Comparison of ENCODE assay signal across 1 cellular context in the genomic region with DNA sequence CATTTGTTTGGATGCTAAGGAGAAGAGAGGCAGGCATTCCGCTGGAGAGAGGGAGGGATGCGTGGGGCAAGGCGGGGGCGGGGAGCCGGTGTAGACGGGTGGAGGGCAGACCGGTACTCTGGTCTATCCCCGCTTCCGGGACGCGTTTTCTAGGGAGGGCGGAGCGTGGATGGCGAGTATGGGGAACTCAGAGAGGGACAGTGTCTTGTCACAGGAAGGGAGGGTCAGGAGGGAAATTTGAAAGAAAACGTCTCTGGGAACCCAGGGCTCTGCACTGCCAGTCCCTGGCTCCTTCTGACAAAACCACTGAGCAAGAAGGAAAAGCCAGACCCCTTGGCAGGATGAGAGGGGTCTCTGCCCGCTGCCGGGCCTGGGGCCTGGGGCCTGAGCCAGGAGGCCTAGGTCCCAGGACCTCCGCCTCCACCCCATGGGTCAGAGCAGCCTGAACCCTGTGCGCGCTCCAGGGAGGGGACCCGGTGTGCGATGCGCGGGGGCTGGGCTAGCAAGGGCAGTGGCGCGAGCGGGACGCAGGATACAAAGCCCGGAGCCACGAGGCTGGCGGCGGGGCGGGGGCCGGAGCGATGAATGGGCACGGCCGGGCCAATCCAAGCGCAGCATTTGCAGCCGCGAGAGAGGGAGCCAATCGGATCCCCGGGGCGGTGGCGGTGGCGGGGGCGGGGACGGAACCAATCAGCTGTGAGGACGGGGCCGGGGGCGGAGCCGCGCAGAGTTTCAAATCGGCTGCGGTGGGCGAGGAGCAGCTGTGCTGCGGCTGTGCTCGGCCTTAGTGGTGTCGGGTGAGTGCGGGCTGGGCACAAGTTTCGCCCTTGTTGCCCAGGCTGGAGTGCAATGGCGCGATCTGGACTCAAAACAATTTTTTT.
TF ChIP-seq lines count a peak whose summit lies in the region.

Gene PIMREG (plus strand): TSS at position 764 of the 881 bp plus-strand sequence. CDS start 656 bp downstream, outside the sequence.

TF ChIP-seq in WTC11, 78 proteins besides CTCF, POLR2A, EP300 and RAD21 (continued from another document):
- TF ChIP-seq ATF6 (CRISPR knock-in tag; IDR thresholded peaks at IDR 0.05) = no peak
- TF ChIP-seq ZNF396 (CRISPR knock-in tag; IDR thresholded peaks at IDR 0.05; ENCODE audit: borderline replicate concordance) = no peak
- TF ChIP-seq NR1H2 (CRISPR knock-in tag; IDR thresholded peaks at IDR 0.05) = no peak
- TF ChIP-seq ZNF121 (CRISPR knock-in tag; IDR thresholded peaks at IDR 0.05) = no peak
- TF ChIP-seq HMGXB4 (CRISPR knock-in tag; IDR thresholded peaks at IDR 0.05) = peak; percentile 38; the same call in 1 of the 2 replicates
